Comparison of ENCODE assay signal across 22 cellular contexts in the genomic region with DNA sequence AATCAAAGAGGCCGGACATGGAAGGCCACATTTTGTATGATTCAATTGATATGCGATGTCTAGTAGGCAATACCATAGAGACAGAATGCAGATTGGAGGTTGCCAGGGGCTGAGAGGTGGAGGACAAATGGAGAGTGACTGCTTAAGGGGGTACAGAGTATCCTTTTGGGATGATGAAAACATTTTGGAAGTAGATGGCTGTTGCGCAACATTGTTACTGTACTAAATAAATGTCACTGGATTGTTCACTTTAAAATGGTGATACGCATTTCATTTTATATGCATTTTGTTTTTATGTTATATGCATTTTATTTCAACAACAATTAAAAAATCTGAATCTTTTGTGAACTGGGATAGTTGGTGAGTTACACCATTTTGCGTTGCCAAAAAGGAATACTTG.
DNase-seq lines count a peak whose midpoint lies in the region; ATAC-seq, FAIRE-seq and TF ChIP-seq lines count a peak whose summit lies in the region.
"Had no signal": no experiment of that assay in that cellular context is flagged by ENCODE, and none has a peak within 500 bp of the region (broad histone marks: within the 10 kb centered on the region; RNA-seq: fewer than 3 reads in every experiment).

No MANE protein-coding gene starts in this region.

- ATAC-seq in A549 (no peak), IMR-90 (ENCODE audit: low read depth) (no peak), K562 (no peak), HG03442 (IDR thresholded peaks at IDR 0.05; ENCODE audit: unreplicated experiment) (no peak)
- no peak for ATAC-seq in naive thymus-derived CD4-positive, alpha-beta T cell
- ATAC-seq: CD8-positive, alpha-beta T cell had no signal

- no peak overlapping the region for H3K23ac ChIP-seq in IMR-90 (ENCODE audit: low read depth, low read length)

- no peak for TF ChIP-seq POLR2A in A549 (IDR thresholded peaks at IDR 0.05; ENCODE audit: low read length)
- TF ChIP-seq POLR2A in IMR-90 (IDR thresholded peaks at IDR 0.05; ENCODE audit: low read depth, low read length) = no peak
- TF ChIP-seq POLR2A in K562 (conservative IDR thresholded peaks at IDR 0.05) = no peak

- POLR2A ChIA-PET in A549 (lab: Yijun Ruan, JAX) = no interaction called here
- POLR2A ChIA-PET in IMR-90 (lab: Charles Lee; ENCODE audit: unreplicated experiment) = no interaction called here
- POLR2A ChIA-PET in K562 (lab: Yijun Ruan, JAX) = no interaction called here
- POLR2A ChIA-PET in naive thymus-derived CD4-positive, alpha-beta T cell (lab: Charles Lee) = no interaction called here

- DNase-seq in A549 (ENCODE audit: low read depth in 1 of 2, low spot score in 1 of 2) (no peak), IMR-90 (no peak), K562 (ENCODE audit: extremely low read depth in 1 of 4, low spot score in 3 of 4) (no peak)
- DNase-seq in activated CD4-positive, CD25-positive, alpha-beta regulatory T cell treated with anti-CD3 and anti-CD28 coated beads, Interleukin-2, amount 50 U/mL, for 72 hours = no peak
- no peak for DNase-seq in naive thymus-derived CD4-positive, alpha-beta T cell
- DNase-seq: 8988T; AML-193; Caco-2; Calu3; CD4-positive, alpha-beta T cell; CD8-positive, alpha-beta T cell; DMS79 treated with DMSO at 0.1 percent for 48 hours; GF-D8 had no signal

- H2AK9ac ChIP-seq in IMR-90 (replicated peaks; ENCODE audit: low read depth, low read length, poor library complexity) = no peak overlapping the region

- H3K27ac ChIP-seq in A549 = no peak overlapping the region
- H3K27ac ChIP-seq in IMR-90 (ENCODE audit: insufficient read depth, low read length) = no peak overlapping the region
- no peak overlapping the region for H3K27ac ChIP-seq in K562 (ENCODE audit: extremely low read depth, low read depth, low read length)
- no peak overlapping the region for H3K27ac ChIP-seq in naive thymus-derived CD4-positive, alpha-beta T cell (ENCODE audit: low read depth, low read length)
- H3K27ac ChIP-seq: C4-2B had no signal

- H3K56ac ChIP-seq in IMR-90 (ENCODE audit: extremely low read depth, insufficient read depth, low read length) = no peak overlapping the region

- no peaks in the 10 kb centered on the region for H3K79me2 ChIP-seq in K562 (ENCODE audit: control insufficient read depth, insufficient read depth, low read length)

- TF ChIP-seq EP300 in A549 (IDR thresholded peaks at IDR 0.05) = no peak
- no peak for TF ChIP-seq EP300 in K562 (IDR thresholded peaks at IDR 0.05; ENCODE audit: low read length)

- peaks cover 0 to 17% (median 7%) of the 10 kb centered on the region in 11 donors for H3K9me3 Mint-ChIP-seq in naive thymus-derived CD4-positive, alpha-beta T cell
- H3K9me3 Mint-ChIP-seq: CD4-positive, alpha-beta T cell; CD8-positive, alpha-beta T cell had no signal

- CTCF ChIA-PET in A549 (lab: Yijun Ruan, JAX) = interaction anchor here (1.7 kb wide), 1 partner anchor 65 kb away, joined by 3 read pairs; no protein-coding TSS in a partner anchor
- CTCF ChIA-PET in IMR-90 (lab: Yijun Ruan, JAX) = no interaction called here
- CTCF ChIA-PET in K562 (lab: Yijun Ruan, JAX; ENCODE audit: low intra/inter-chr PET ratio) = no interaction called here
- CTCF ChIA-PET in naive thymus-derived CD4-positive, alpha-beta T cell (lab: Charles Lee) = no interaction called here

- H2AK5ac ChIP-seq in IMR-90 (ENCODE audit: low read depth, low read length) = no peak overlapping the region

- H4K20me1 ChIP-seq in IMR-90 (ENCODE audit: insufficient read depth, low read length) (no peaks in the 10 kb centered on the region), K562 (replicated peaks; ENCODE audit: control insufficient read depth, insufficient read depth, low read length) (no peaks in the 10 kb centered on the region)
- H4K20me1 ChIP-seq: BLaER1 treated with 17β-estradiol and CSF1 and Interleukin-3, amounts not matched to agents 10 nM and 100 nM had no signal

- dilution Hi-C loops in IMR-90 (cut with HindIII; ENCODE audit: low sequenced_read_pairs, unreplicated experiment) = no loop called here

- no peak overlapping the region for H3K9ac ChIP-seq in IMR-90 (ENCODE audit: low read depth, low read length)
- no peak overlapping the region for H3K9ac ChIP-seq in K562 (ENCODE audit: insufficient read depth in 1 of 2, low read depth in 2 of 2, low read length in 2 of 2)
- H3K9ac ChIP-seq: BLaER1 treated with 17β-estradiol and CSF1 and Interleukin-3, amounts not matched to agents 10 nM and 100 nM had no signal

- H3K27me3 ChIP-seq in IMR-90 (ENCODE audit: control insufficient read depth, insufficient read depth, low read length) (no peaks in the 10 kb centered on the region), K562 (ENCODE audit: control insufficient read depth in 2 of 2, insufficient read depth in 2 of 2, low read length in 2 of 2) (no peaks in the 10 kb centered on the region)
- H3K27me3 ChIP-seq in naive thymus-derived CD4-positive, alpha-beta T cell (ENCODE audit: control insufficient read depth in 2 of 2, insufficient read depth in 2 of 2, low read length in 2 of 2) = no peaks in the 10 kb centered on the region
- H3K27me3 ChIP-seq: BLaER1 treated with 17β-estradiol and CSF1 and Interleukin-3, amounts not matched to agents 10 nM and 100 nM had no signal

- intact Hi-C loops in IMR-90 (cut with micrococcal nuclease) (no loop called here), K562 (cut with micrococcal nuclease) (no loop called here)
- intact Hi-C loops in naive thymus-derived CD4-positive, alpha-beta T cell (cut with micrococcal nuclease) = no loop called here

- H3K4me3 ChIP-seq in A549 (no peak overlapping the region), IMR-90 (ENCODE audit: insufficient read depth, low read depth, low read length) (no peak overlapping the region), K562 (no peak overlapping the region)
- H3K4me3 ChIP-seq in naive thymus-derived CD4-positive, alpha-beta T cell (ENCODE audit: low read length) = no peak overlapping the region
- H3K4me3 ChIP-seq: BLaER1 treated with 17β-estradiol and CSF1 and Interleukin-3, amounts not matched to agents 10 nM and 100 nM had no signal

- H3K4me1 Mint-ChIP-seq in naive thymus-derived CD4-positive, alpha-beta T cell = no peaks in the 10 kb centered on the region
- H3K4me1 Mint-ChIP-seq: B cell had no signal

- TF ChIP-seq RAD21 in A549 (conservative IDR thresholded peaks at IDR 0.05 in 1 of 2, IDR thresholded peaks at IDR 0.05 in 1 of 2) (no peak), IMR-90 (IDR thresholded peaks at IDR 0.05; ENCODE audit: low read length) (no peak), K562 (CRISPR knock-in tag; conservative IDR thresholded peaks at IDR 0.05 in 1 of 2, IDR thresholded peaks at IDR 0.05 in 1 of 2) (no peak)

- no peak overlapping the region for H4K8ac ChIP-seq in IMR-90 (ENCODE audit: low read depth in 2 of 2, low read length in 2 of 2)

- H2BK5ac ChIP-seq in IMR-90 (ENCODE audit: low read depth, low read length, poor library complexity, severe bottlenecking) = no peak overlapping the region

- H2BK20ac ChIP-seq in IMR-90 (ENCODE audit: low read depth, low read length) = no peak overlapping the region

- BruUV-seq in IMR-90 (replicated peaks; lab: Mats Ljungman, UMichigan) (no TSS peak), K562 (replicated peaks; lab: Mats Ljungman, UMichigan) (no TSS peak)

- H3K4me1 ChIP-seq in A549 = no peaks in the 10 kb centered on the region
- no peaks in the 10 kb centered on the region for H3K4me1 ChIP-seq in IMR-90 (ENCODE audit: control insufficient read depth, insufficient read depth, low read length)
- H3K4me1 ChIP-seq in K562 (replicated peaks in 1 of 2; ENCODE audit: control insufficient read depth in 2 of 2, insufficient read depth in 2 of 2, low read length in 2 of 2) = no peaks in the 10 kb centered on the region
- no peaks in the 10 kb centered on the region for H3K4me1 ChIP-seq in naive thymus-derived CD4-positive, alpha-beta T cell (ENCODE audit: control insufficient read depth in 2 of 2, insufficient read depth in 2 of 2, low read length in 2 of 2)
- H3K4me1 ChIP-seq: Caco-2 had no signal

- in situ Hi-C loops in IMR-90 (cut with MboI; ENCODE audit: low sequenced_read_pairs) (no loop called here), K562 (cut with MboI) (no loop called here)

- TF ChIP-seq CTCF in A549 (IDR thresholded peaks at IDR 0.05) (no peak), IMR-90 (conservative IDR thresholded peaks at IDR 0.05; ENCODE audit: low read depth, low read length) (no peak), K562 (IDR thresholded peaks at IDR 0.05 in 2 of 3, conservative IDR thresholded peaks at IDR 0.05 in 1 of 3; ENCODE audit: insufficient read depth in 2 of 3, low read depth in 1 of 3, low read length in 3 of 3) (no peak)

- no peaks in the 10 kb centered on the region for H3K36me3 ChIP-seq in IMR-90 (ENCODE audit: control insufficient read depth, insufficient read depth, low read length)
- H3K36me3 ChIP-seq in K562 (ENCODE audit: control insufficient read depth, insufficient read depth, low read length) = no peaks in the 10 kb centered on the region
- no peaks in the 10 kb centered on the region for H3K36me3 ChIP-seq in naive thymus-derived CD4-positive, alpha-beta T cell (ENCODE audit: control insufficient read depth in 2 of 3, insufficient read depth in 3 of 3, low read length in 3 of 3)
- H3K36me3 ChIP-seq: BLaER1 treated with 17β-estradiol and CSF1 and Interleukin-3, amounts not matched to agents 10 nM and 100 nM had no signal

- no peak overlapping the region for H2BK120ac ChIP-seq in IMR-90 (ENCODE audit: low read depth, low read length)

- no peak overlapping the region for H4K5ac ChIP-seq in IMR-90 (ENCODE audit: low read depth, low read length)

- no peak for FAIRE-seq in A549 (lab: Jason Lieb, UNC)
- no peak for FAIRE-seq in K562 (lab: Jason Lieb, UNC)
- FAIRE-seq: A204.1, D721Med, G401.6, GM12891, GM19239 had no signal

- H4K91ac ChIP-seq in IMR-90 (ENCODE audit: insufficient read depth, low read depth, low read length) = no peak overlapping the region

- H3K14ac ChIP-seq in IMR-90 (replicated peaks; ENCODE audit: low read depth, low read length) = no peak overlapping the region

- peaks cover 0 to 39% (median 26%) of the 10 kb centered on the region in 5 donors for H3K27me3 Mint-ChIP-seq in naive thymus-derived CD4-positive, alpha-beta T cell

- H3K27ac Mint-ChIP-seq in naive thymus-derived CD4-positive, alpha-beta T cell = no peak overlapping the region
- H3K27ac Mint-ChIP-seq: B cell; CD4-positive, alpha-beta T cell; CD8-positive, alpha-beta T cell had no signal

- H3K9me1 ChIP-seq in IMR-90 (ENCODE audit: insufficient read depth, low read length) (no peaks in the 10 kb centered on the region), K562 (ENCODE audit: control insufficient read depth, insufficient read depth, low read length) (no peaks in the 10 kb centered on the region)

- H3K9me3 ChIP-seq in A549 (peaks cover 6% of the 10 kb centered on the region; the same call in 2 of the 3 replicates), IMR-90 (ENCODE audit: control insufficient read depth, insufficient read depth, low read length) (peaks cover 26% of the 10 kb centered on the region; the same call in 1 of the 2 replicates), K562 (replicated peaks; ENCODE audit: control insufficient read depth, insufficient read depth, low read depth, low read length) (no peaks in the 10 kb centered on the region; the same call in 1 of the 2 replicates)
- H3K9me3 ChIP-seq in naive thymus-derived CD4-positive, alpha-beta T cell (ENCODE audit: control insufficient read depth in 2 of 3, low read length in 3 of 3) = no peaks in the 10 kb centered on the region
- H3K9me3 ChIP-seq: Caco-2 had no signal

- no peak overlapping the region for H2BK15ac ChIP-seq in IMR-90 (ENCODE audit: low read depth, low read length)

- 63% methylated on average over 5 of the region's 5 CpGs for WGBS in A549 (ENCODE audit: missing lambda C conversion rate)
- WGBS in IMR-90 (ENCODE audit: extremely low coverage in 2 of 2, insufficient read length in 1 of 2), 2 experiments = 88% methylated on average over 1 of the region's 5 CpGs; no CpG with 5 or more reads in 1 of the 2 experiments
- 12% methylated on average over 5 of the region's 5 CpGs for WGBS in K562 (ENCODE audit: insufficient coverage, low coverage, missing lambda C conversion rate)

- H3K79me1 ChIP-seq in IMR-90 (ENCODE audit: low read depth in 1 of 2, low read length in 2 of 2) = no peaks in the 10 kb centered on the region

- H2AFZ ChIP-seq in IMR-90 (replicated peaks; ENCODE audit: low read length, poor library complexity) (no peak overlapping the region), K562 (ENCODE audit: low read depth, low read length) (no peak overlapping the region)

- H3K4me3 Mint-ChIP-seq in naive thymus-derived CD4-positive, alpha-beta T cell = no peak overlapping the region
- H3K4me3 Mint-ChIP-seq: B cell; CD4-positive, alpha-beta T cell; CD8-positive, alpha-beta T cell had no signal

- no peak overlapping the region for H3K18ac ChIP-seq in IMR-90 (ENCODE audit: low read depth, low read length)

- H3K4ac ChIP-seq in IMR-90 (ENCODE audit: low read depth, low read length) = no peak overlapping the region

- no peaks in the 10 kb centered on the region for H3K36me3 Mint-ChIP-seq in naive thymus-derived CD4-positive, alpha-beta T cell
- H3K36me3 Mint-ChIP-seq: CD8-positive, alpha-beta T cell had no signal

- H3K4me2 ChIP-seq in A549 (no peak overlapping the region), IMR-90 (ENCODE audit: low read depth, low read length) (no peak overlapping the region), K562 (ENCODE audit: insufficient read depth, low read length) (no peak overlapping the region)
